In genomic region chr2:161370981-161371380, GRCh38 we compare ENCODE assay signal across 28 cellular contexts. TPM values are rescaled to one million over a fixed set of nuclear protein-coding genes. Genes with fewer than 3 reads are reported as not detected.
A peak's percentile ranks its signal among the peaks of the same experiment; 100 is the strongest.
DNase-seq lines count a peak whose midpoint lies in the region; ATAC-seq and TF ChIP-seq lines count a peak whose summit lies in the region.
"Had no signal": no experiment of that assay in that cellular context is flagged by ENCODE, and none has a peak within 500 bp of the region (broad histone marks: within the 10 kb centered on the region; RNA-seq: fewer than 3 reads in every experiment).

No MANE protein-coding gene starts in this region.

- H3K9ac ChIP-seq in neural progenitor cell: no peak overlapping the region

- H3K4me3 ChIP-seq in GM23338: no peak overlapping the region
- H3K4me3 ChIP-seq in neural progenitor cell: no peak overlapping the region
- H3K4me3 ChIP-seq: SK-N-MC, upper lobe of left lung had no signal

- H3K36me3 ChIP-seq in GM23338 (ENCODE audit: insufficient read depth) (no peaks in the 10 kb centered on the region), neural progenitor cell (peaks cover 24% of the 10 kb centered on the region)

- H2AFZ ChIP-seq in GM23338: no peak overlapping the region
- no peak overlapping the region for H2AFZ ChIP-seq in neural progenitor cell (replicated peaks)

- H3F3A ChIP-seq in GM23338 (replicated peaks; ENCODE audit: low read depth) (no peaks in the 10 kb centered on the region), neural progenitor cell (ENCODE audit: low read depth) (peaks cover 19% of the 10 kb centered on the region)

- no peaks in the 10 kb centered on the region for H3K27me3 ChIP-seq in GM23338 (ENCODE audit: insufficient read depth)
- no peaks in the 10 kb centered on the region for H3K27me3 ChIP-seq in neural progenitor cell
- H3K27me3 ChIP-seq: upper lobe of left lung had no signal

- H3K27me3 Mint-ChIP-seq in GM23338 (ENCODE audit: insufficient read depth, low read depth, poor library complexity) (no peaks in the 10 kb centered on the region), neural progenitor cell (ENCODE audit: insufficient read depth, low read depth) (peaks cover 2% of the 10 kb centered on the region), nephron progenitor cell (ENCODE audit: low read depth, poor library complexity) (no peaks in the 10 kb centered on the region)
- H3K27me3 Mint-ChIP-seq: activated naive CD8-positive, alpha-beta T cell treated with anti-CD3 and anti-CD28 coated beads, Interleukin-2, amount 50 U/mL, for 24 hours; progenitor cell of endocrine pancreas had no signal

- H3K4me1 ChIP-seq in GM23338 (ENCODE audit: insufficient read depth) (peaks cover 85% of the 10 kb centered on the region), neural progenitor cell (peaks cover 30% of the 10 kb centered on the region)
- H3K4me1 ChIP-seq: upper lobe of left lung had no signal

- H3K27ac ChIP-seq in GM23338 (ENCODE audit: low read depth): no peak overlapping the region; the same call in 1 of the 2 replicates
- H3K27ac ChIP-seq in neural progenitor cell: peak overlapping the region; percentile 57
- H3K27ac ChIP-seq: C4-2B, SK-N-MC, upper lobe of left lung had no signal

- peak overlapping the region; percentile 13; the same call in 2 of the 3 replicates for H3K4me3 Mint-ChIP-seq in GM23338
- no peak overlapping the region for H3K4me3 Mint-ChIP-seq in neural progenitor cell
- no peak overlapping the region for H3K4me3 Mint-ChIP-seq in nephron progenitor cell
- H3K4me3 Mint-ChIP-seq: activated naive CD8-positive, alpha-beta T cell treated with anti-CD3 and anti-CD28 coated beads, Interleukin-2, amount 50 U/mL, for 24 hours; T-helper 1 cell treated with Interleukin-12 subunit alpha and Interleukin-12 subunit beta and Interleukin-4 antibody, amounts not matched to agents 30 μg/mL and 1 μg/mL, for 36 hours had no signal

- H3K4me2 ChIP-seq in GM23338: peak overlapping the region; percentile 35; the same call in 1 of the 2 replicates
- H3K4me2 ChIP-seq in neural progenitor cell: peak overlapping the region; percentile 25

- ATAC-seq in GM23338: peak; percentile 49
- no peak for ATAC-seq in GM21390 (IDR thresholded peaks at IDR 0.05; ENCODE audit: unreplicated experiment)
- no peak for ATAC-seq in GM21723 (IDR thresholded peaks at IDR 0.05; ENCODE audit: unreplicated experiment)
- ATAC-seq: activated naive CD8-positive, alpha-beta T cell treated with anti-CD3 and anti-CD28 coated beads, Interleukin-2, amount 50 U/mL, for 24 hours; HepG2; sciatic nerve had no signal

- no peaks in the 10 kb centered on the region for H3K9me2 ChIP-seq in GM23338 (ENCODE audit: insufficient read depth)

- H3K27ac Mint-ChIP-seq in GM23338: no peak overlapping the region
- H3K27ac Mint-ChIP-seq in neural progenitor cell: peak overlapping the region; percentile 46
- H3K27ac Mint-ChIP-seq in nephron progenitor cell: no peak overlapping the region
- H3K27ac Mint-ChIP-seq: activated naive CD8-positive, alpha-beta T cell treated with anti-CD3 and anti-CD28 coated beads, Interleukin-2, amount 50 U/mL, for 24 hours; progenitor cell of endocrine pancreas; T-helper 1 cell treated with Interleukin-12 subunit alpha and Interleukin-12 subunit beta and Interleukin-4 antibody, amounts not matched to agents 30 μg/mL and 1 μg/mL, for 36 hours had no signal

- no peak for TF ChIP-seq CTCF in GM23338 (conservative IDR thresholded peaks at IDR 0.05; ENCODE audit: low read depth in 2 of 2)
- TF ChIP-seq CTCF in neural progenitor cell (IDR thresholded peaks at IDR 0.05): no peak
- no peak for TF ChIP-seq CTCF in nephron progenitor cell (IDR thresholded peaks at IDR 0.05)

- peaks cover 74% of the 10 kb centered on the region for H3K4me1 Mint-ChIP-seq in GM23338
- peaks cover 17% of the 10 kb centered on the region for H3K4me1 Mint-ChIP-seq in neural progenitor cell
- no peaks in the 10 kb centered on the region for H3K4me1 Mint-ChIP-seq in nephron progenitor cell
- H3K4me1 Mint-ChIP-seq: activated naive CD8-positive, alpha-beta T cell treated with anti-CD3 and anti-CD28 coated beads, Interleukin-2, amount 50 U/mL, for 24 hours had no signal

- no peaks in the 10 kb centered on the region for H4K20me1 ChIP-seq in GM23338 (replicated peaks; ENCODE audit: insufficient read depth)
- peaks cover 9% of the 10 kb centered on the region for H4K20me1 ChIP-seq in neural progenitor cell (ENCODE audit: low read depth)

- no peaks in the 10 kb centered on the region for H3K9me3 ChIP-seq in neural progenitor cell (ENCODE audit: low read depth)
- H3K9me3 ChIP-seq: upper lobe of left lung had no signal

- DNase-seq in GM23338 (ENCODE audit: low spot score): no peak
- DNase-seq in NCI-H146 treated with DMSO at 0.1 percent for 48 hours (lab: John Stamatoyannopoulos, UW; ENCODE audit: unreplicated experiment): peak; percentile 31
- peak; percentile 70 for DNase-seq in globus pallidus (ENCODE audit: low spot score)
- no peak for DNase-seq in neural progenitor cell (ENCODE audit: low spot score)
- no peak for DNase-seq in nephron progenitor cell
- DNase-seq: activated CD8-positive, alpha-beta memory T cell treated with anti-CD3 and anti-CD28 coated beads for 24 hours; activated effector memory CD4-positive, alpha-beta T cell treated with Interleukin-2 at 50 U/mL for 16 hours; activated naive CD8-positive, alpha-beta T cell treated with anti-CD3 and anti-CD28 coated beads, Interleukin-2, amount 50 U/mL, for 24 hours; cerebellar nuclear complex; NCI-H1092; NCI-H2029; NCI-H226; NCI-H748 treated with DMSO at 0.1 percent for 48 hours; stimulated activated CD4-positive, alpha-beta T cell treated with anti-CD3 and anti-CD28 coated beads, Interleukin-12 subunit alpha, Interleukin-12 subunit beta, amount 100 ng/mL, for 4 hours; stimulated activated CD4-positive, alpha-beta T cell treated with anti-CD3 and anti-CD28 coated beads, Interleukin-4, amount 100 ng/mL, for 1 hour; upper lobe of left lung had no signal

- H3K36me3 Mint-ChIP-seq in GM23338 (ENCODE audit: low read depth): peaks cover 9% of the 10 kb centered on the region; the same call in 2 of the 3 replicates
- H3K36me3 Mint-ChIP-seq in neural progenitor cell: peaks cover 19% of the 10 kb centered on the region
- H3K36me3 Mint-ChIP-seq in nephron progenitor cell (ENCODE audit: low read depth): peaks cover 25% of the 10 kb centered on the region

- H3K9me3 Mint-ChIP-seq in GM23338 (no peaks in the 10 kb centered on the region), neural progenitor cell (no peaks in the 10 kb centered on the region), nephron progenitor cell (no peaks in the 10 kb centered on the region)
- H3K9me3 Mint-ChIP-seq: activated naive CD8-positive, alpha-beta T cell treated with anti-CD3 and anti-CD28 coated beads, Interleukin-2, amount 50 U/mL, for 24 hours; T-helper 1 cell treated with Interleukin-12 subunit alpha and Interleukin-12 subunit beta and Interleukin-4 antibody, amounts not matched to agents 30 μg/mL and 1 μg/mL, for 36 hours had no signal

- peaks cover 11% of the 10 kb centered on the region for H3K79me2 ChIP-seq in GM23338 (replicated peaks; ENCODE audit: insufficient read depth)
- H3K79me2 ChIP-seq in neural progenitor cell (ENCODE audit: low read depth): peaks cover 9% of the 10 kb centered on the region

TF ChIP-seq in GM23338, 12 proteins besides CTCF, POLR2A, EP300 and RAD21:
- no peak for TF ChIP-seq POLR2AphosphoS5 (IDR thresholded peaks at IDR 0.05; ENCODE audit: low read depth)

RNA-seq across cellular contexts. Expression of gene TBR1, which starts 45.1 kb away (rescaled TPM):
- not detected in 2 replicates for total RNA-seq in GM23338 (2014; rRNA removed; shearing (Covaris generic))
- not detected in 2 replicates for polyA plus RNA-seq in GM23338 (2016; fragmentation: Nextera tagmentation; extraction: Ambion mirVana)
- total RNA-seq in neural progenitor cell (ENCODE audit: low replicate concordance): 0.09 TPM in 1 of 2 replicates, not detected in the other
- total RNA-seq: Daoy, HepG2, LHCN-M2, progenitor cell of endocrine pancreas, sciatic nerve, subcutaneous adipose tissue, upper lobe of left lung had no signal
- polyA plus RNA-seq: HepG2, liver had no signal

Comparison
In these comparisons a context has a peak if more than half of its experiments do, and no peak if none do; other contexts are left out.
1. DNase-seq: peak in NCI-H146 treated with DMSO at 0.1 percent for 48 hours (single experiment) and globus pallidus (single experiment); none in GM23338 (single experiment), neural progenitor cell (single experiment) and nephron progenitor cell (single experiment).